ENCODE assay signal across 9 cellular contexts in genomic region chr2:70948350-70949003, GRCh38. TPM values are rescaled to one million over a fixed set of nuclear protein-coding genes. Genes with fewer than 3 reads are reported as not detected.
DNase-seq lines count a peak whose midpoint lies in the region; ATAC-seq and TF ChIP-seq lines count a peak whose summit lies in the region.
"Had no signal": no experiment of that assay in that cellular context is flagged by ENCODE, and none has a peak within 500 bp of the region (broad histone marks: within the 10 kb centered on the region; RNA-seq: fewer than 3 reads in every experiment).

No MANE protein-coding gene starts in this region.

- CTCF ChIA-PET in SK-N-SH (lab: Yijun Ruan, JAX), result interaction anchor here (0.6 to 8.6 kb wide), 55 partner anchors 9 to 654 kb away, joined by 3 to 244 read pairs (median 6); partner anchors contain the start of genes ADD2, ATP6V1B1, FAM136A and FIGLA

- H3K27me3 Mint-ChIP-seq in activated naive CD4-positive, alpha-beta T cell treated with anti-CD3 and anti-CD28 coated beads, Interleukin-2, amount 50 U/mL, for 24 hours, result peaks cover 2% of the 10 kb centered on the region

- H3K9ac ChIP-seq in SK-N-SH, result peak overlapping the region; percentile 54; the same call in 1 of the 2 replicates

- H3K27ac ChIP-seq in SK-N-SH (ENCODE audit: low read depth in 2 of 2, low read length in 1 of 2) (peak overlapping the region in 1 of 2 experiments; percentile 44; a peak in 2 of 4 replicates), transverse colon (no peak overlapping the region)
- H3K27ac ChIP-seq: epithelial cell of prostate had no signal

- H3K9me2 ChIP-seq in SK-N-SH, result no peaks in the 10 kb centered on the region

- in situ Hi-C loops in transverse colon (cut with MboI; ENCODE audit: low pct_ligation_motif_present in 1 of 4, low pct_unique_long_range_greater_than_20kb in 1 of 4, low sequenced_read_pairs in 3 of 4), result loop anchor here (10.0 to 25.0 kb wide), 3 partner anchors 74 to 636 kb away; partner anchors contain the start of gene FAM136A (in 3 of the 4)

- H3K79me2 ChIP-seq in SK-N-SH (ENCODE audit: insufficient read depth), result no peaks in the 10 kb centered on the region

- H3K4me3 ChIP-seq in SK-N-SH (ENCODE audit: low read depth in 2 of 2, low read length in 1 of 2) (peak overlapping the region; percentile 27 to 54), transverse colon (peak overlapping the region in 2 of 4 donors; percentile 16 to 41)

- peak overlapping the region; percentile 80 for H3K4me2 ChIP-seq in SK-N-SH

- POLR2A ChIA-PET in SK-N-SH (lab: Yijun Ruan, JAX), result interaction anchor here (1.9 kb wide), 1 partner anchor 77 kb away, joined by 5 read pairs; no protein-coding TSS in a partner anchor

- peaks cover 8% of the 10 kb centered on the region for H3F3A ChIP-seq in SK-N-SH (replicated peaks; ENCODE audit: insufficient read depth)

- H3K27ac Mint-ChIP-seq in activated naive CD4-positive, alpha-beta T cell treated with anti-CD3 and anti-CD28 coated beads, Interleukin-2, amount 50 U/mL, for 24 hours, result no peak overlapping the region

- WGBS in SK-N-SH (ENCODE audit: low lambda C conversion rate), result 21% methylated on average over 25 of the region's 26 CpGs
- WGBS in transverse colon (ENCODE audit: low coverage in 1 of 2), 2 donors, result 13% methylated on average over 22 of the region's 26 CpGs; no CpG with 5 or more reads in 1 of the 2 donors

- no peaks in the 10 kb centered on the region for H4K20me1 ChIP-seq in SK-N-SH (ENCODE audit: insufficient read depth)

- H3K4me1 ChIP-seq in SK-N-SH (ENCODE audit: control insufficient read depth in 1 of 2, insufficient read depth in 2 of 2, low read depth in 1 of 2, low read length in 1 of 2), result peaks cover 5 to 8% of the 10 kb centered on the region in 2 experiments; a peak in 2 of 4 replicates
- H3K4me1 ChIP-seq in transverse colon, result peaks cover 0 to 7% (median 2%) of the 10 kb centered on the region in 4 donors

- no peaks in the 10 kb centered on the region for H3K27me3 ChIP-seq in SK-N-SH (ENCODE audit: insufficient read depth)
- H3K27me3 ChIP-seq in transverse colon, result peaks cover 42% of the 10 kb centered on the region

- H3K36me3 ChIP-seq in SK-N-SH (replicated peaks in 1 of 2; ENCODE audit: control insufficient read depth in 1 of 2, insufficient read depth in 2 of 2, low read length in 1 of 2), result no peaks in the 10 kb centered on the region
- H3K36me3 ChIP-seq in transverse colon, result no peaks in the 10 kb centered on the region

- no peak for TF ChIP-seq EP300 in SK-N-SH (IDR thresholded peaks at IDR 0.05; ENCODE audit: borderline replicate concordance in 1 of 2, low read depth in 1 of 2, low read length in 1 of 2)
- TF ChIP-seq EP300 in transverse colon (IDR thresholded peaks at IDR 0.05; ENCODE audit: low read depth), result no peak

- ATAC-seq in GM21576 (IDR thresholded peaks at IDR 0.05; ENCODE audit: unreplicated experiment) (peak; percentile 85), Right ventricle myocardium superior (ENCODE audit: poor library complexity) (peak; percentile 98)

- TF ChIP-seq RAD21 in SK-N-SH (IDR thresholded peaks at IDR 0.05; ENCODE audit: low read length), result peak; percentile 56

- H3K9me3 Mint-ChIP-seq in activated naive CD4-positive, alpha-beta T cell treated with anti-CD3 and anti-CD28 coated beads, Interleukin-2, amount 50 U/mL, for 24 hours, result no peaks in the 10 kb centered on the region

- intact Hi-C loops in Right ventricle myocardium superior (cut with DNase I), result loop anchor here (5.0 to 10.0 kb wide), 2 partner anchors 76 to 154 kb away; partner anchors contain the start of gene FIGLA
- intact Hi-C loops in posterior cingulate gyrus (cut with DNase I), result loop anchor here (1.0 kb wide), 1 partner anchor 77 kb away; no protein-coding TSS in a partner anchor
- intact Hi-C loops in transverse colon (cut with DNase I; ENCODE audit: low total_unique reads), result no loop called here

- TF ChIP-seq POLR2A in transverse colon (IDR thresholded peaks at IDR 0.05), result no peak

- H2AFZ ChIP-seq in SK-N-SH (ENCODE audit: low read depth), result peak overlapping the region; percentile 73

- H3K9me3 ChIP-seq in SK-N-SH (no peaks in the 10 kb centered on the region), transverse colon (no peaks in the 10 kb centered on the region)

- peaks cover 15% of the 10 kb centered on the region for H3K4me1 Mint-ChIP-seq in activated naive CD4-positive, alpha-beta T cell treated with anti-CD3 and anti-CD28 coated beads, Interleukin-2, amount 50 U/mL, for 24 hours

- no peaks in the 10 kb centered on the region for H3K36me3 Mint-ChIP-seq in activated naive CD4-positive, alpha-beta T cell treated with anti-CD3 and anti-CD28 coated beads, Interleukin-2, amount 50 U/mL, for 24 hours

- DNase-seq in COLO829 (ENCODE audit: low spot score) (peak; percentile 78), SK-N-SH (peak; percentile 87), Right ventricle myocardium superior (peak; percentile 84), posterior cingulate gyrus (peak; percentile 51 to 95 (median 81)), transverse colon (peak; percentile 80)

- TF ChIP-seq CTCF in LNCAP (IDR thresholded peaks at IDR 0.05) (peak; percentile 72), SK-N-SH (IDR thresholded peaks at IDR 0.05) (peak; percentile 81), transverse colon (IDR thresholded peaks at IDR 0.05) (peak; percentile 70 to 86 (median 80))

- peak overlapping the region; percentile 86 for H3K4me3 Mint-ChIP-seq in activated naive CD4-positive, alpha-beta T cell treated with anti-CD3 and anti-CD28 coated beads, Interleukin-2, amount 50 U/mL, for 24 hours

TF ChIP-seq in SK-N-SH, 30 proteins besides CTCF, POLR2A, EP300 and RAD21 (continues in another document):
- TF ChIP-seq EZH2phosphoT487 (IDR thresholded peaks at IDR 0.05; ENCODE audit: borderline replicate concordance, low read depth), result no peak
- peak; percentile 88 for TF ChIP-seq MAX (IDR thresholded peaks at IDR 0.05; ENCODE audit: low read depth)
- 0 out of 2 replicates have a peak, but pooled peaks have one; percentile 22 for TF ChIP-seq POLR2AphosphoS5 (IDR thresholded peaks at IDR 0.05; ENCODE audit: low read depth, low read length)
- no peak for TF ChIP-seq FOXM1 (IDR thresholded peaks at IDR 0.05; ENCODE audit: low read depth)
- no peak for TF ChIP-seq TEAD4 (IDR thresholded peaks at IDR 0.05; ENCODE audit: borderline replicate concordance, insufficient read depth)
- no peak for TF ChIP-seq MEF2A (IDR thresholded peaks at IDR 0.05; ENCODE audit: borderline replicate concordance, low read depth)
- no peak for TF ChIP-seq USF1 (IDR thresholded peaks at IDR 0.05; ENCODE audit: borderline replicate concordance, low read depth)
- peak; percentile 79 for TF ChIP-seq MXI1 (IDR thresholded peaks at IDR 0.05; ENCODE audit: low read depth, low read length)
- TF ChIP-seq RXRA (IDR thresholded peaks at IDR 0.05; ENCODE audit: borderline replicate concordance, low read depth), result no peak
- peak; percentile 40; the same call in 1 of the 2 replicates for TF ChIP-seq SIN3A (IDR thresholded peaks at IDR 0.05; ENCODE audit: borderline replicate concordance, low read depth, low read length)
- no peak for TF ChIP-seq ZBTB33 (IDR thresholded peaks at IDR 0.05; ENCODE audit: borderline replicate concordance, low read depth)
- TF ChIP-seq NRF1 (IDR thresholded peaks at IDR 0.05; ENCODE audit: low read depth, low read length), result no peak

RNA-seq across cellular contexts. Expression of gene ATP6V1B1, which starts 12.8 kb away (rescaled TPM):
- 4.9 and 6.1 TPM in 2 replicates for polyA plus RNA-seq in SK-N-SH (2012; rRNA removed)
- 0.31 and 1.3 TPM in 2 replicates for polyA plus RNA-seq in SK-N-SH (2012; cell fraction: cytosol; rRNA removed)
- polyA plus RNA-seq in SK-N-SH (2012; cell fraction: nucleus; rRNA removed), result 60.6 and 71.8 TPM in 2 replicates
- total RNA-seq in Right ventricle myocardium superior (0.43 TPM), transverse colon (not detected)

RNA-seq across cellular contexts. Expression of gene ANKRD53, which starts 30.0 kb away (rescaled TPM):
- 0.29 and 0.58 TPM in 2 replicates for polyA plus RNA-seq in SK-N-SH (2012; rRNA removed)
- 0.10 and 0.17 TPM in 2 replicates for polyA plus RNA-seq in SK-N-SH (2012; cell fraction: cytosol; rRNA removed)
- polyA plus RNA-seq in SK-N-SH (2012; cell fraction: nucleus; rRNA removed), result 1.7 and 2.2 TPM in 2 replicates
- total RNA-seq in Right ventricle myocardium superior, result 0.30 TPM
- total RNA-seq in transverse colon, result 1 to 10 TPM in 1 of 4 donors, under 1 TPM in 1, not detected in 2; 0.96 to 1.7 TPM

RNA-seq across cellular contexts. Expression of gene TEX261, which starts 46.2 kb away (rescaled TPM):
- polyA plus RNA-seq in SK-N-SH (2012; rRNA removed), result 44.3 and 58.7 TPM in 2 replicates
- 38.7 and 48.7 TPM in 2 replicates for polyA plus RNA-seq in SK-N-SH (2012; cell fraction: cytosol; rRNA removed)
- polyA plus RNA-seq in SK-N-SH (2012; cell fraction: nucleus; rRNA removed), result 50.8 and 58.9 TPM in 2 replicates
- total RNA-seq in Right ventricle myocardium superior (56.3 TPM), transverse colon (10 to 100 TPM; 14.6 to 34.5 (median 30.5) TPM)

RNA-seq across cellular contexts. Expression of gene VAX2, which starts 48.1 kb away (rescaled TPM):
- 4.3 and 4.4 TPM in 2 replicates for polyA plus RNA-seq in SK-N-SH (2012; rRNA removed)
- 1.7 TPM in 2 replicates for polyA plus RNA-seq in SK-N-SH (2012; cell fraction: cytosol; rRNA removed)
- 21.9 and 23.7 TPM in 2 replicates for polyA plus RNA-seq in SK-N-SH (2012; cell fraction: nucleus; rRNA removed)
- total RNA-seq in Right ventricle myocardium superior, result 0.19 TPM
- not detected for total RNA-seq in transverse colon
